ENCODE assay signal across 1 cellular context in the genomic region with DNA sequence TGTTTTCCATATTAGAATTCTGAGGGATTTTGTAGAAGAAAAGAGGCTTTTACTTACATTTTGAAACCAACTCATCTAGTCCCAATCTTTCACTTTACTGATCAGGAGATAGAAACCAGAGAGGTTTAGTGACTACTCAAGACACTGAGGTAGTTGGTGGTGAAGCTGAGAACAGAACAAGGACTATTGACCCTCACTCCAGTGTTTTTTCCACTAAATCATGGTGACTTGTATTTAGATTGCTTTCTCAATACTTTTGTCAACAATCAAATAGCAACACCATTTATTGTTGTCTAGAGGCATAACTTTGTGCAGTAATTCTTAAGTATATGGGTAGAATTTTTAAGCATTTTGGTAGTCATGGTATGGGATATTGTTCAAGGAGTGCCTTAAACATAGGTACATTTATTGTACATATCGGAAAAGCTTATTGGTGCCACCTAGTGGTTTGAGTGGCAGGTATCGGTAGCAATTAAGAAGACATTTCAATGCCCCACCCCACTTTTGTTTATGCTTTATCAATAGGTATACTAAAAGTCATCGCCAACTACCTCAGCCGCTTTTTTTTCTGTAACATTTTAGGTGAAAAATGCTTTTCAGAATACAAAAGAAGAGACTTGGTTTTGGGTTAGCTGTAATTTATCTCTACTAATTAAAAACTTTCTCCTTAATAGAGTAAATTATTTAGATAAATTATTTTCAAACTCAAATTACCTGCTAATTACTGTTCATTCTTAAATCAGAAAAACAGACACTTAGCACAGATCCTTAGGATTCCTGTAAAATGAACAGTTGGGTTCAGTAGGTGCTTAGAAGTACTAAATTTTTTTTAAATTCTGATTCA.
TF ChIP-seq lines count a peak whose summit lies in the region.

No MANE protein-coding gene starts in this region.

TF ChIP-seq in SK-N-SH, 30 proteins besides CTCF, POLR2A, EP300 and RAD21 (continued from another document):
- TF ChIP-seq PBX3 (IDR thresholded peaks at IDR 0.05) (0 out of 2 replicates have a peak, but pooled peaks have one; percentile 8), FOXJ3 (CRISPR knock-in tag; IDR thresholded peaks at IDR 0.05) (no peak), MAX (IDR thresholded peaks at IDR 0.05; ENCODE audit: low read depth) (no peak), NFIC (IDR thresholded peaks at IDR 0.05; ENCODE audit: borderline replicate concordance) (no peak), GATA2 (CRISPR knock-in tag; IDR thresholded peaks at IDR 0.05) (no peak)
